23 cellular contexts compared by ENCODE assay signal in the genomic region with DNA sequence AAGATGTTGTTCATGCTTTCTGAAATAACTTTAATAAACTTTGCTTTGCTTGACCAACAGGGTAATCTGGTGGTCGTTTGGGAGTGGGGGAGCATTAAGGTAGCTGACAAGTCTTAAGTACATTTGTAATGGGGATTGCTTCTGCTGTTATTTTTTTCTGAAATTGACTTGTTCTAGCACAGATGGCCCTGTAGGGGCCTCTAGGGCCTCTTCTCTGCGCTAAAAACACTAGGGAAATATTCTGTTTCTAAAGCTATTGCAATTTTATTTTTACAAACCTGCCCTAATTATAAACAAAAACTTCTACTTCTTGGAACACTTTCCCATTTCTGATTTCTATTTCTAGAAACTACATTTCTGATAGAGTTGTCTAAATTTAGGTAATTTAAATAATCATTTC.
DNase-seq lines count a peak whose midpoint lies in the region; FAIRE-seq and TF ChIP-seq lines count a peak whose summit lies in the region.
"Had no signal": no experiment of that assay in that cellular context is flagged by ENCODE, and none has a peak within 500 bp of the region (broad histone marks: within the 10 kb centered on the region; RNA-seq: fewer than 3 reads in every experiment).

No MANE protein-coding gene starts in this region.

- no peak overlapping the region for H3K23ac ChIP-seq in H1 (ENCODE audit: insufficient read length)

- no peak overlapping the region for H3K4me3 Mint-ChIP-seq in CD4-positive, alpha-beta memory T cell
- no peak overlapping the region for H3K4me3 Mint-ChIP-seq in activated T-cell treated with anti-CD3 and anti-CD28 coated beads, Interleukin-2, amount 50 U/mL, for 24 hours
- H3K4me3 Mint-ChIP-seq: activated B cell treated with CpG ODN at 0.5 μM for 24 hours; activated CD8-positive, alpha-beta T cell treated with anti-CD3 and anti-CD28 coated beads, Interleukin-2, amount 10 ng/mL, durations not matched to agents 7 days and 5 days; dendritic cell treated with granulocyte-macrophage colony-stimulating factor and Interleukin-4, amounts not matched to agents 40 ng/mL and 50 ng/mL, for 4 days; mesothelial cell of epicardium; stimulated activated memory B cell treated with anti-CD40 and anti-IgM and Interleukin-4, amounts not matched to agents 10 μg/mL and 1 μg/mL and 100 μg/mL, for 72 hours had no signal

- H2BK5ac ChIP-seq in H1 (ENCODE audit: low read depth, low read length), result no peak overlapping the region

- H3K79me1 ChIP-seq in H1 (ENCODE audit: low read depth, low read length), result no peaks in the 10 kb centered on the region

- no peak overlapping the region for H2BK15ac ChIP-seq in H1 (ENCODE audit: low read length)

- H3K36me3 ChIP-seq in H1 (ENCODE audit: control insufficient read depth in 2 of 4, insufficient read depth in 4 of 4, low read length in 3 of 4), result no peaks in the 10 kb centered on the region
- no peaks in the 10 kb centered on the region for H3K36me3 ChIP-seq in CD4-positive, alpha-beta memory T cell (ENCODE audit: insufficient read depth, low read length)
- no peaks in the 10 kb centered on the region for H3K36me3 ChIP-seq in left ventricle myocardium inferior
- H3K36me3 ChIP-seq: breast epithelium had no signal

- peaks cover 0 to 4% of the 10 kb centered on the region in 2 donors for H3K36me3 Mint-ChIP-seq in CD4-positive, alpha-beta memory T cell
- H3K36me3 Mint-ChIP-seq in activated T-cell treated with anti-CD3 and anti-CD28 coated beads, Interleukin-2, amount 50 U/mL, for 24 hours (ENCODE audit: low read depth), result no peaks in the 10 kb centered on the region
- H3K36me3 Mint-ChIP-seq: mesothelial cell of epicardium; stimulated activated memory B cell treated with anti-CD40 and anti-IgM and Interleukin-4, amounts not matched to agents 10 μg/mL and 1 μg/mL and 100 μg/mL, for 72 hours had no signal

- H3K4me1 Mint-ChIP-seq in CD4-positive, alpha-beta memory T cell, result no peaks in the 10 kb centered on the region
- H3K4me1 Mint-ChIP-seq in activated T-cell treated with anti-CD3 and anti-CD28 coated beads, Interleukin-2, amount 50 U/mL, for 24 hours (ENCODE audit: low read depth), result no peaks in the 10 kb centered on the region
- H3K4me1 Mint-ChIP-seq: activated B cell treated with CpG ODN at 0.5 μM for 24 hours; stimulated activated memory B cell treated with anti-CD40 and anti-IgM and Interleukin-4, amounts not matched to agents 10 μg/mL and 1 μg/mL and 100 μg/mL, for 72 hours had no signal

- no peak overlapping the region for H4K8ac ChIP-seq in H1 (ENCODE audit: extremely low read depth, insufficient read depth, low read length)

- POLR2A ChIA-PET in H1 (lab: Charles Lee; ENCODE audit: partially characterized antibody), result no interaction called here
- POLR2A ChIA-PET in CD4-positive, alpha-beta memory T cell (lab: Charles Lee; ENCODE audit: partially characterized antibody), result no interaction called here

- no peaks in the 10 kb centered on the region for H3K27me3 Mint-ChIP-seq in CD4-positive, alpha-beta memory T cell
- no peaks in the 10 kb centered on the region for H3K27me3 Mint-ChIP-seq in activated T-cell treated with anti-CD3 and anti-CD28 coated beads, Interleukin-2, amount 50 U/mL, for 24 hours
- H3K27me3 Mint-ChIP-seq: activated B cell treated with CpG ODN at 0.5 μM for 24 hours; dendritic cell treated with granulocyte-macrophage colony-stimulating factor and Interleukin-4, amounts not matched to agents 40 ng/mL and 50 ng/mL, for 4 days; stimulated activated memory B cell treated with anti-CD40 and anti-IgM and Interleukin-4, amounts not matched to agents 10 μg/mL and 1 μg/mL and 100 μg/mL, for 72 hours had no signal

- H3K4ac ChIP-seq in H1 (replicated peaks; ENCODE audit: insufficient read length, low read depth, low read length), result no peak overlapping the region

- CTCF ChIA-PET in H1 (lab: Charles Lee; ENCODE audit: partially characterized antibody), result interaction anchor here (0.6 to 2.2 kb wide), 14 partner anchors 10 to 147 kb away, joined by 3 to 11 read pairs (median 4); no protein-coding TSS in a partner anchor
- CTCF ChIA-PET in CD4-positive, alpha-beta memory T cell (lab: Charles Lee; ENCODE audit: partially characterized antibody), result no interaction called here

- H3K4me1 ChIP-seq in H1 (replicated peaks in 1 of 4; ENCODE audit: control insufficient read depth in 3 of 4, insufficient read depth in 4 of 4, low read length in 3 of 4) (no peaks in the 10 kb centered on the region), left ventricle myocardium inferior (peaks cover 7% of the 10 kb centered on the region)
- no peaks in the 10 kb centered on the region for H3K4me1 ChIP-seq in CD4-positive, alpha-beta memory T cell (ENCODE audit: insufficient read depth, low read length)
- H3K4me1 ChIP-seq: breast epithelium, foreskin keratinocyte had no signal

- H3K9me3 Mint-ChIP-seq in CD4-positive, alpha-beta memory T cell, result peaks cover 0 to 6% (median 3%) of the 10 kb centered on the region in 8 donors
- H3K9me3 Mint-ChIP-seq in activated T-cell treated with anti-CD3 and anti-CD28 coated beads, Interleukin-2, amount 50 U/mL, for 24 hours, result no peaks in the 10 kb centered on the region

- no peak overlapping the region for H3K27ac Mint-ChIP-seq in CD4-positive, alpha-beta memory T cell
- H3K27ac Mint-ChIP-seq in activated T-cell treated with anti-CD3 and anti-CD28 coated beads, Interleukin-2, amount 50 U/mL, for 24 hours, result no peak overlapping the region
- H3K27ac Mint-ChIP-seq: activated B cell treated with CpG ODN at 0.5 μM for 24 hours; activated CD8-positive, alpha-beta T cell treated with anti-CD3 and anti-CD28 coated beads, Interleukin-2, amount 10 ng/mL, durations not matched to agents 7 days and 5 days; dendritic cell treated with granulocyte-macrophage colony-stimulating factor and Interleukin-4, amounts not matched to agents 40 ng/mL and 50 ng/mL, for 4 days; mesothelial cell of epicardium; stimulated activated memory B cell treated with anti-CD40 and anti-IgM and Interleukin-4, amounts not matched to agents 10 μg/mL and 1 μg/mL and 100 μg/mL, for 72 hours had no signal

- no peak overlapping the region for H2AFZ ChIP-seq in H1 (ENCODE audit: low read length)

- H4K20me1 ChIP-seq in H1 (replicated peaks in 1 of 2; ENCODE audit: control insufficient read depth in 1 of 2, insufficient read depth in 2 of 2, low read length in 2 of 2), result no peaks in the 10 kb centered on the region

- H3K27me3 ChIP-seq in H1 (replicated peaks in 1 of 4; ENCODE audit: control insufficient read depth in 3 of 4, extremely low read depth in 1 of 4, insufficient read depth in 3 of 4, low read length in 3 of 4), result no peaks in the 10 kb centered on the region
- no peaks in the 10 kb centered on the region for H3K27me3 ChIP-seq in CD4-positive, alpha-beta memory T cell (ENCODE audit: insufficient read depth, low read length)
- H3K27me3 ChIP-seq in left ventricle myocardium inferior (ENCODE audit: low read depth), result no peaks in the 10 kb centered on the region
- H3K27me3 ChIP-seq: breast epithelium, foreskin keratinocyte had no signal

- H3K4me2 ChIP-seq in H1 (ENCODE audit: insufficient read depth in 1 of 2, low read depth in 2 of 2, low read length in 2 of 2), result no peak overlapping the region

- no peaks in the 10 kb centered on the region for H3K23me2 ChIP-seq in H1 (ENCODE audit: low read depth, low read length)

- FAIRE-seq in H1 (lab: Jason Lieb, UNC), result no peak
- FAIRE-seq: K562 had no signal

- TF ChIP-seq RAD21 in H1 (IDR thresholded peaks at IDR 0.05 in 1 of 2, conservative IDR thresholded peaks at IDR 0.05 in 1 of 2; ENCODE audit: low read depth in 2 of 2, low read length in 2 of 2), result peak; percentile 15 to 47; a peak in 2 of 4 replicates

- H3K27ac ChIP-seq in H1 (ENCODE audit: low read depth, low read length) (no peak overlapping the region), left ventricle myocardium inferior (replicated peaks) (no peak overlapping the region)
- no peak overlapping the region for H3K27ac ChIP-seq in CD4-positive, alpha-beta memory T cell (ENCODE audit: low read depth, low read length)
- H3K27ac ChIP-seq: breast epithelium, foreskin keratinocyte had no signal

- H3K18ac ChIP-seq in H1 (ENCODE audit: extremely low read depth, low read length), result no peak overlapping the region

- peak; percentile 2 for DNase-seq in SIG-M5 treated with dmso at 0.1 percent for 504 hours (lab: John Stamatoyannopoulos, UW; ENCODE audit: unreplicated experiment)
- DNase-seq in SIG-M5 (lab: John Stamatoyannopoulos, UW), result no peak
- peak; percentile 30 for DNase-seq in NCI-H2171 (lab: John Stamatoyannopoulos, UW)
- DNase-seq in H1 (ENCODE audit: low read depth in 1 of 2, low spot score in 2 of 2), result no peak
- DNase-seq in NCI-H2029 (lab: John Stamatoyannopoulos, UW), result no peak
- DNase-seq in CD4-positive, alpha-beta memory T cell, result no peak
- no peak for DNase-seq in left ventricle myocardium inferior
- no peak for DNase-seq in activated T-cell treated with anti-CD3 and anti-CD28 coated beads, Interleukin-2, amount 50 U/mL, for 24 hours
- DNase-seq: activated B cell treated with CpG ODN at 0.5 μM for 24 hours; activated CD8-positive, alpha-beta T cell treated with anti-CD3 and anti-CD28 coated beads, Interleukin-2, amount 10 ng/mL, durations not matched to agents 7 days and 5 days; activated T-cell treated with anti-CD3 and anti-CD28 coated beads, Interleukin-2, amount 50 U/mL, for 48 hours; C1 segment of cervical spinal cord; foreskin keratinocyte; HCEC 1CT; left colon; NCI-H1092 treated with DMSO at 0.1 percent for 48 hours; SHP77; T-helper 2 cell had no signal

- no peak overlapping the region for H3K14ac ChIP-seq in H1 (ENCODE audit: insufficient read length)

- no peak overlapping the region for H2BK120ac ChIP-seq in H1 (replicated peaks; ENCODE audit: low read depth, low read length)

- no peak overlapping the region for H4K5ac ChIP-seq in H1 (ENCODE audit: insufficient read length, low read depth, low read length)

- H3K9me3 ChIP-seq in H1 (ENCODE audit: insufficient read depth in 2 of 2, low read depth in 1 of 2, low read length in 1 of 2), result no peaks in the 10 kb centered on the region
- H3K9me3 ChIP-seq in CD4-positive, alpha-beta memory T cell (ENCODE audit: control insufficient read depth in 1 of 2, low read length in 2 of 2), result no peaks in the 10 kb centered on the region
- H3K9me3 ChIP-seq in left ventricle myocardium inferior (replicated peaks), result no peaks in the 10 kb centered on the region
- H3K9me3 ChIP-seq: breast epithelium had no signal

- WGBS in H1 (ENCODE audit: extremely low coverage in 1 of 2, insufficient coverage in 1 of 2, insufficient read length in 1 of 2, insufficient replicate concordance in 2 of 2, low coverage in 1 of 2, low lambda C conversion rate in 2 of 2, missing lambda C conversion rate in 1 of 2), 2 experiments, result 52% methylated on average over 2 of the region's 2 CpGs; no CpG with 5 or more reads in 1 of the 2 experiments

- no peak overlapping the region for H2AK5ac ChIP-seq in H1 (ENCODE audit: low read depth, low read length)

- H3K9ac ChIP-seq in H1 (replicated peaks in 1 of 4; ENCODE audit: extremely low read depth in 1 of 4, low read depth in 3 of 4, low read length in 3 of 4), result no peak overlapping the region

- no peak for TF ChIP-seq POLR2A in H1 (IDR thresholded peaks at IDR 0.05; ENCODE audit: control extremely low read depth in 1 of 2, low read depth in 2 of 2, low read length in 2 of 2)

- intact Hi-C loops in CD4-positive, alpha-beta memory T cell (cut with micrococcal nuclease), result no loop called here
- intact Hi-C loops in left ventricle myocardium inferior (cut with micrococcal nuclease), result no loop called here

- no peaks in the 10 kb centered on the region for H3K79me2 ChIP-seq in H1 (ENCODE audit: control insufficient read depth in 1 of 2, insufficient read depth in 2 of 2, low read length in 2 of 2)

- H4K91ac ChIP-seq in H1 (replicated peaks; ENCODE audit: insufficient read length, low read length), result no peak overlapping the region

- H2BK12ac ChIP-seq in H1 (ENCODE audit: low read depth, low read length), result no peak overlapping the region

- H3K56ac ChIP-seq in H1 (replicated peaks; ENCODE audit: insufficient read length, low read depth, low read length), result no peak overlapping the region

- no peak overlapping the region for H2BK20ac ChIP-seq in H1 (ENCODE audit: low read length)

- no peak for TF ChIP-seq EP300 in H1 (IDR thresholded peaks at IDR 0.05; ENCODE audit: borderline replicate concordance in 1 of 2, low read depth in 2 of 2, low read length in 2 of 2)

- H3K4me3 ChIP-seq in H1 (ENCODE audit: extremely low read depth in 1 of 4, insufficient read depth in 2 of 4, low read depth in 3 of 4, low read length in 4 of 4) (no peak overlapping the region), left ventricle myocardium inferior (no peak overlapping the region)
- no peak overlapping the region for H3K4me3 ChIP-seq in CD4-positive, alpha-beta memory T cell (ENCODE audit: low read length in 2 of 2)
- H3K4me3 ChIP-seq: breast epithelium, K562 had no signal

- TF ChIP-seq CTCF in H1 (IDR thresholded peaks at IDR 0.05; ENCODE audit: control extremely low read depth in 1 of 3, insufficient read depth in 1 of 3, low read depth in 1 of 3, low read length in 3 of 3) (peak in 2 of 3 experiments; percentile 15 to 22; a peak in 2 of 4 replicates), left ventricle myocardium inferior (IDR thresholded peaks at IDR 0.05; ENCODE audit: borderline replicate concordance) (no peak)

Comparison
In these comparisons a context has a peak if more than half of its experiments do, and no peak if none do; other contexts are left out.
1. DNase-seq: peak in SIG-M5 treated with dmso at 0.1 percent for 504 hours (single experiment) and NCI-H2171 (single experiment); none in SIG-M5 (single experiment), H1 (0 of 2), NCI-H2029 (single experiment), CD4-positive, alpha-beta memory T cell (0 of 5), left ventricle myocardium inferior (single experiment) and activated T-cell treated with anti-CD3 and anti-CD28 coated beads, Interleukin-2, amount 50 U/mL, for 24 hours (single experiment).